In the genomic region with DNA sequence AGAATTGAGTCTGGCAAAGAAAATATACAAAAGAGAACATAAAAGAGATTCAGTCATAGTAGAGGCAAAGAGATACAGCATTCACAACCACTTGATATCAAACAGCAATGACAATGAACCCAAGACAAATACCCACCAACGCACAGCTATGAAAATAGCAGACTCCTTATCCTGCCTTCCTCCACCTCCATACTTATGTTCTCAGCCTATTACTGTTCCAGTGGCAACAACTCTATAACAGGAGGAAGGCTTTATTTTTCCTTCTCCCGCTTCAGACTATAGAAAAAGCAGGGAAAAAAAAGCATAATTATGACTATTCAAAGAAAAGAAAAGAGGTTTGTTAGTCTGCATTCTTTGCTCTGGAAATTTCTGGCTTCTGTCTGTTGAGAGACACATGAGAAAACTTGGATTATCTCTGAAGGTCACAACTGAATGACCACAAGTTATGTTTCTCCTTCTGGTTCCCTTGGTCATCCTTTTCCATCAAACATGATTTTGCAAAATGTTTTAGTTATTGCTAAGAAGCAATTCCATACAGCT, we compare ENCODE assay signal across 11 cellular contexts.
DNase-seq lines count a peak whose midpoint lies in the region; ATAC-seq, FAIRE-seq and TF ChIP-seq lines count a peak whose summit lies in the region.
"Had no signal": no experiment of that assay in that cellular context is flagged by ENCODE, and none has a peak within 500 bp of the region (broad histone marks: within the 10 kb centered on the region; RNA-seq: fewer than 3 reads in every experiment).

No MANE protein-coding gene starts in this region.

- no peak overlapping the region for H3K27ac Mint-ChIP-seq in activated T-helper 2 cell treated with anti-CD3 and anti-CD28 coated beads, Interferon-gamma antibody, Interleukin-2, Interleukin-4, amounts not matched to agents 10 μg/mL and 5 μg/mL and 100 μg/mL, durations not matched to agents 14 hours and 24 hours and 36 hours
- H3K27ac Mint-ChIP-seq: activated naive CD4-positive, alpha-beta T cell treated with anti-CD3 and anti-CD28 coated beads, Interleukin-2, amount 10 ng/mL, durations not matched to agents 7 days and 5 days had no signal

- no peak for DNase-seq in body of pancreas
- DNase-seq in keratinocyte (ENCODE audit: low read depth, low spot score), result no peak
- no peak for DNase-seq in cortex of kidney (lab: John Stamatoyannopoulos, UW)
- DNase-seq in activated T-helper 2 cell treated with anti-CD3 and anti-CD28 coated beads, Interferon-gamma antibody, Interleukin-2, Interleukin-4, amounts not matched to agents 10 μg/mL and 5 μg/mL and 100 μg/mL, durations not matched to agents 14 hours and 24 hours and 36 hours (ENCODE audit: low spot score), result no peak
- no peak for DNase-seq in stimulated activated CD4-positive, alpha-beta T cell treated with anti-CD3 and anti-CD28 coated beads, Interleukin-15, amount 100 ng/mL, for 24 hours
- DNase-seq in NCI-H2196 (lab: John Stamatoyannopoulos, UW; ENCODE audit: unreplicated experiment), result no peak
- DNase-seq: activated CD4-positive, alpha-beta T cell treated with anti-CD3 and anti-CD28 coated beads, Interleukin-2, amount 50 U/mL, for 48 hours; activated naive CD4-positive, alpha-beta T cell treated with anti-CD3 and anti-CD28 coated beads, Interleukin-2, amount 10 ng/mL, durations not matched to agents 7 days and 5 days; stimulated activated CD4-positive, alpha-beta T cell treated with anti-CD3 and anti-CD28 coated beads, Interleukin-12 subunit alpha, Interleukin-12 subunit beta, amount 100 ng/mL, for 4 hours had no signal

- H3K79me2 ChIP-seq in keratinocyte (ENCODE audit: control insufficient read depth, insufficient read depth, low read length), result peaks cover 84% of the 10 kb centered on the region

- no peak for ATAC-seq in body of pancreas

- H2AFZ ChIP-seq in keratinocyte (ENCODE audit: control insufficient read depth, low read length), result no peak overlapping the region

- TF ChIP-seq POLR2A in body of pancreas (IDR thresholded peaks at IDR 0.05), result no peak

- H3K4me3 ChIP-seq in HUES6 (ENCODE audit: low read depth, low read length) (peak overlapping the region; percentile 40; the same call in 1 of the 2 replicates), body of pancreas (no peak overlapping the region), keratinocyte (ENCODE audit: control insufficient read depth in 2 of 3, extremely low read depth in 1 of 3, insufficient read depth in 2 of 3, low read depth in 1 of 3, low read length in 3 of 3) (no peak overlapping the region), skeletal muscle satellite cell (ENCODE audit: low read length) (no peak overlapping the region)

- H3K36me3 ChIP-seq in HUES6 (ENCODE audit: control insufficient read depth, insufficient read depth, low read length), result no peaks in the 10 kb centered on the region
- no peaks in the 10 kb centered on the region for H3K36me3 ChIP-seq in body of pancreas (replicated peaks in 1 of 2; ENCODE audit: insufficient read depth in 1 of 2, low read depth in 2 of 2)
- peaks cover 0 to 4% of the 10 kb centered on the region in 2 experiments for H3K36me3 ChIP-seq in keratinocyte (ENCODE audit: control insufficient read depth in 2 of 2, extremely low read depth in 1 of 2, insufficient read depth in 2 of 2, low read length in 2 of 2)
- no peaks in the 10 kb centered on the region for H3K36me3 ChIP-seq in skeletal muscle satellite cell (ENCODE audit: insufficient read depth, low read length)

- H3K27ac ChIP-seq in HUES6 (ENCODE audit: low read depth, low read length) (0 out of 2 replicates have a peak overlapping the region, but pooled peaks have one; percentile 3), body of pancreas (peak overlapping the region in 3 of 4 donors; percentile 6 to 60 (median 43)), keratinocyte (ENCODE audit: control insufficient read depth, insufficient read depth, low read length) (no peak overlapping the region)

- peak; percentile 41 for FAIRE-seq in keratinocyte (lab: Jason Lieb, UNC)

- H3K27me3 ChIP-seq in HUES6 (ENCODE audit: control insufficient read depth, insufficient read depth, low read length) (no peaks in the 10 kb centered on the region), body of pancreas (no peaks in the 10 kb centered on the region), keratinocyte (ENCODE audit: control insufficient read depth, extremely low read depth, insufficient read depth, low read length) (no peaks in the 10 kb centered on the region), skeletal muscle satellite cell (ENCODE audit: control insufficient read depth, insufficient read depth, low read length) (no peaks in the 10 kb centered on the region)

- H3K9ac ChIP-seq in HUES6 (ENCODE audit: low read length), result no peak overlapping the region
- no peak overlapping the region for H3K9ac ChIP-seq in keratinocyte (ENCODE audit: control insufficient read depth, extremely low read depth, insufficient read depth, low read length)
- H3K9ac ChIP-seq in skeletal muscle satellite cell (ENCODE audit: low read depth, low read length), result no peak overlapping the region

- peaks cover 5% of the 10 kb centered on the region for H3K9me1 ChIP-seq in keratinocyte (ENCODE audit: control insufficient read depth, extremely low read depth, insufficient read depth, low read length)

- TF ChIP-seq CTCF in body of pancreas (IDR thresholded peaks at IDR 0.05) (no peak), keratinocyte (optimal IDR thresholded peaks at IDR 0.05 in 1 of 3, IDR thresholded peaks at IDR 0.05 in 1 of 3, conservative IDR thresholded peaks at IDR 0.05 in 1 of 3; ENCODE audit: extremely low read depth in 1 of 3, insufficient read depth in 2 of 3, low read length in 3 of 3) (no peak)

- H3K9me3 Mint-ChIP-seq in activated T-helper 2 cell treated with anti-CD3 and anti-CD28 coated beads, Interferon-gamma antibody, Interleukin-2, Interleukin-4, amounts not matched to agents 10 μg/mL and 5 μg/mL and 100 μg/mL, durations not matched to agents 14 hours and 24 hours and 36 hours, result no peaks in the 10 kb centered on the region
- H3K9me3 Mint-ChIP-seq: activated naive CD4-positive, alpha-beta T cell treated with anti-CD3 and anti-CD28 coated beads, Interleukin-2, amount 10 ng/mL, durations not matched to agents 7 days and 5 days had no signal

- no peaks in the 10 kb centered on the region for H4K20me1 ChIP-seq in keratinocyte (ENCODE audit: control insufficient read depth, extremely low read depth, insufficient read depth, low read length)

- peaks cover 45% of the 10 kb centered on the region for H3K4me1 ChIP-seq in HUES6 (ENCODE audit: control insufficient read depth, insufficient read depth, low read length)
- peaks cover 33% of the 10 kb centered on the region for H3K4me1 ChIP-seq in body of pancreas
- peaks cover 12% of the 10 kb centered on the region for H3K4me1 ChIP-seq in keratinocyte (ENCODE audit: control insufficient read depth, extremely low read depth, insufficient read depth, low read length)
- H3K4me1 ChIP-seq in skeletal muscle satellite cell (ENCODE audit: control insufficient read depth, insufficient read depth, low read length), result peaks cover 8% of the 10 kb centered on the region

- no peaks in the 10 kb centered on the region for H3K36me3 Mint-ChIP-seq in activated T-helper 2 cell treated with anti-CD3 and anti-CD28 coated beads, Interferon-gamma antibody, Interleukin-2, Interleukin-4, amounts not matched to agents 10 μg/mL and 5 μg/mL and 100 μg/mL, durations not matched to agents 14 hours and 24 hours and 36 hours (ENCODE audit: low read depth)
- H3K36me3 Mint-ChIP-seq: activated naive CD4-positive, alpha-beta T cell treated with anti-CD3 and anti-CD28 coated beads, Interleukin-2, amount 10 ng/mL, durations not matched to agents 7 days and 5 days had no signal

- H3K9me3 ChIP-seq in HUES6 (ENCODE audit: control insufficient read depth, insufficient read depth, low read depth, low read length), result no peaks in the 10 kb centered on the region
- no peaks in the 10 kb centered on the region for H3K9me3 ChIP-seq in body of pancreas
- H3K9me3 ChIP-seq in keratinocyte (ENCODE audit: control insufficient read depth, low read depth, low read length), result no peaks in the 10 kb centered on the region
- no peaks in the 10 kb centered on the region for H3K9me3 ChIP-seq in skeletal muscle satellite cell (replicated peaks; ENCODE audit: low read length)

- dilution Hi-C loops in keratinocyte (cut with MboI; ENCODE audit: extremely low pct_ligation_motif_present, low sequenced_read_pairs), result no loop called here

- intact Hi-C loops in body of pancreas (cut with DNase I), result no loop called here
- intact Hi-C loops in activated T-helper 2 cell treated with anti-CD3 and anti-CD28 coated beads, Interferon-gamma antibody, Interleukin-2, Interleukin-4, amounts not matched to agents 10 μg/mL and 5 μg/mL and 100 μg/mL, durations not matched to agents 14 hours and 24 hours and 36 hours (cut with micrococcal nuclease), result no loop called here

- H3K4me2 ChIP-seq in keratinocyte (ENCODE audit: control insufficient read depth, extremely low read depth, insufficient read depth, low read depth, low read length) (no peak overlapping the region), skeletal muscle satellite cell (ENCODE audit: low read length) (peak overlapping the region; percentile 82)

- no peak overlapping the region for H3K4me3 Mint-ChIP-seq in activated T-helper 2 cell treated with anti-CD3 and anti-CD28 coated beads, Interferon-gamma antibody, Interleukin-2, Interleukin-4, amounts not matched to agents 10 μg/mL and 5 μg/mL and 100 μg/mL, durations not matched to agents 14 hours and 24 hours and 36 hours (ENCODE audit: low read depth)
- H3K4me3 Mint-ChIP-seq: activated naive CD4-positive, alpha-beta T cell treated with anti-CD3 and anti-CD28 coated beads, Interleukin-2, amount 10 ng/mL, durations not matched to agents 7 days and 5 days had no signal

- peaks cover 7% of the 10 kb centered on the region for H3K4me1 Mint-ChIP-seq in activated T-helper 2 cell treated with anti-CD3 and anti-CD28 coated beads, Interferon-gamma antibody, Interleukin-2, Interleukin-4, amounts not matched to agents 10 μg/mL and 5 μg/mL and 100 μg/mL, durations not matched to agents 14 hours and 24 hours and 36 hours (ENCODE audit: low read depth)
- H3K4me1 Mint-ChIP-seq: activated naive CD4-positive, alpha-beta T cell treated with anti-CD3 and anti-CD28 coated beads, Interleukin-2, amount 10 ng/mL, durations not matched to agents 7 days and 5 days had no signal

- H3K27me3 Mint-ChIP-seq in activated T-helper 2 cell treated with anti-CD3 and anti-CD28 coated beads, Interferon-gamma antibody, Interleukin-2, Interleukin-4, amounts not matched to agents 10 μg/mL and 5 μg/mL and 100 μg/mL, durations not matched to agents 14 hours and 24 hours and 36 hours (ENCODE audit: low read depth), result no peaks in the 10 kb centered on the region
- H3K27me3 Mint-ChIP-seq: activated naive CD4-positive, alpha-beta T cell treated with anti-CD3 and anti-CD28 coated beads, Interleukin-2, amount 10 ng/mL, durations not matched to agents 7 days and 5 days had no signal

- WGBS in body of pancreas, 2 donors, result 76 to 82% methylated on average over 2 of the region's 2 CpGs
